In genomic region chr16:674214-674881, GRCh38 we compare ENCODE assay signal across 24 cellular contexts. TPM values are rescaled to one million over a fixed set of nuclear protein-coding genes. Genes with fewer than 3 reads are reported as not detected.
DNase-seq lines count a peak whose midpoint lies in the region; ATAC-seq and TF ChIP-seq lines count a peak whose summit lies in the region.
"Had no signal": no experiment of that assay in that cellular context is flagged by ENCODE, and none has a peak within 500 bp of the region (broad histone marks: within the 10 kb centered on the region; RNA-seq: fewer than 3 reads in every experiment).

No MANE protein-coding gene starts in this region.

- intact Hi-C loops in MCF 10A (cut with micrococcal nuclease) (no loop called here), mammary epithelial cell (cut with micrococcal nuclease) (no loop called here)

- no peaks in the 10 kb centered on the region for H3K27me3 Mint-ChIP-seq in MCF 10A (ENCODE audit: insufficient read depth, unreplicated experiment)
- H3K27me3 Mint-ChIP-seq in stimulated activated naive B cell treated with anti-CD40 and anti-IgM and Interleukin-4, amounts not matched to agents 10 μg/mL and 1 μg/mL and 100 μg/mL, for 72 hours, result peaks cover 13 to 25% of the 10 kb centered on the region in 2 donors

- POLR2A ChIA-PET in MCF 10A (lab: Yijun Ruan, JAX), result interaction anchor here (1.2 to 1.5 kb wide), 2 partner anchors 8 to 10 kb away, joined by 4 to 7 read pairs; partner anchors contain the start of gene JMJD8

- H3K9ac ChIP-seq in mammary epithelial cell (ENCODE audit: insufficient read depth, low read length) (no peak overlapping the region), NT2/D1 (ENCODE audit: insufficient read length, low read depth) (peak overlapping the region; percentile 44)
- H3K9ac ChIP-seq: KMS-11 had no signal

- no peak overlapping the region for H3K4me3 Mint-ChIP-seq in MCF 10A (ENCODE audit: unreplicated experiment)
- H3K4me3 Mint-ChIP-seq in stimulated activated effector memory CD8-positive, alpha-beta T cell treated with anti-CD3 and anti-CD28 coated beads, Interleukin-12 subunit alpha, Interleukin-12 subunit beta, amount 100 ng/mL, for 72 hours, result peak overlapping the region; percentile 38
- H3K4me3 Mint-ChIP-seq in stimulated activated naive B cell treated with anti-CD40 and anti-IgM and Interleukin-4, amounts not matched to agents 10 μg/mL and 1 μg/mL and 100 μg/mL, for 72 hours, result no peak overlapping the region
- H3K4me3 Mint-ChIP-seq: activated CD8-positive, alpha-beta T cell treated with anti-CD3 and anti-CD28 coated beads for 36 hours had no signal

- H3K4me1 Mint-ChIP-seq in MCF 10A (ENCODE audit: insufficient read depth, unreplicated experiment), result no peaks in the 10 kb centered on the region
- H3K4me1 Mint-ChIP-seq in stimulated activated effector memory CD8-positive, alpha-beta T cell treated with anti-CD3 and anti-CD28 coated beads, Interleukin-12 subunit alpha, Interleukin-12 subunit beta, amount 100 ng/mL, for 72 hours, result peaks cover 14% of the 10 kb centered on the region
- peaks cover 15 to 25% of the 10 kb centered on the region in 2 donors for H3K4me1 Mint-ChIP-seq in stimulated activated naive B cell treated with anti-CD40 and anti-IgM and Interleukin-4, amounts not matched to agents 10 μg/mL and 1 μg/mL and 100 μg/mL, for 72 hours

- 98% methylated on average over 17 of the region's 22 CpGs for WGBS in mammary epithelial cell (ENCODE audit: low coverage, missing lambda C conversion rate)

- in situ Hi-C loops in mammary epithelial cell (cut with MboI; ENCODE audit: low sequenced_read_pairs in 2 of 2), result no loop called here

- H3K79me2 ChIP-seq in mammary epithelial cell (ENCODE audit: insufficient read depth, low read length), result peaks cover 34% of the 10 kb centered on the region

- no peak overlapping the region for H2AFZ ChIP-seq in mammary epithelial cell (ENCODE audit: low read depth, low read length)

- TF ChIP-seq CTCF in MCF 10A (IDR thresholded peaks at IDR 0.05; ENCODE audit: unreplicated experiment) (no peak), mammary epithelial cell (conservative IDR thresholded peaks at IDR 0.05 in 1 of 2, IDR thresholded peaks at IDR 0.05 in 1 of 2; ENCODE audit: extremely low read depth in 1 of 2, insufficient read depth in 1 of 2, low read depth in 1 of 2, low read length in 2 of 2) (no peak), omental fat pad (IDR thresholded peaks at IDR 0.05) (no peak)

- no peak overlapping the region for H3K4me2 ChIP-seq in mammary epithelial cell (ENCODE audit: insufficient read depth, low read depth, low read length)
- H3K4me2 ChIP-seq: KMS-11 had no signal

- BruUV-seq in MCF 10A (replicated peaks; lab: Mats Ljungman, UMichigan) (no TSS peak), mammary epithelial cell (replicated peaks; lab: Mats Ljungman, UMichigan) (no TSS peak)

- H3K9me3 Mint-ChIP-seq in MCF 10A (ENCODE audit: unreplicated experiment), result no peaks in the 10 kb centered on the region
- no peaks in the 10 kb centered on the region for H3K9me3 Mint-ChIP-seq in stimulated activated effector memory CD8-positive, alpha-beta T cell treated with anti-CD3 and anti-CD28 coated beads, Interleukin-12 subunit alpha, Interleukin-12 subunit beta, amount 100 ng/mL, for 72 hours
- no peaks in the 10 kb centered on the region for H3K9me3 Mint-ChIP-seq in stimulated activated naive B cell treated with anti-CD40 and anti-IgM and Interleukin-4, amounts not matched to agents 10 μg/mL and 1 μg/mL and 100 μg/mL, for 72 hours
- H3K9me3 Mint-ChIP-seq: activated B cell treated with CpG ODN at 0.5 μM for 24 hours; activated CD8-positive, alpha-beta T cell treated with anti-CD3 and anti-CD28 coated beads for 36 hours; naive thymus-derived CD4-positive, alpha-beta T cell had no signal

- peak overlapping the region; percentile 27 for H3K27ac Mint-ChIP-seq in MCF 10A (ENCODE audit: low read depth, unreplicated experiment)
- no peak overlapping the region for H3K27ac Mint-ChIP-seq in stimulated activated effector memory CD8-positive, alpha-beta T cell treated with anti-CD3 and anti-CD28 coated beads, Interleukin-12 subunit alpha, Interleukin-12 subunit beta, amount 100 ng/mL, for 72 hours
- no peak overlapping the region for H3K27ac Mint-ChIP-seq in stimulated activated naive B cell treated with anti-CD40 and anti-IgM and Interleukin-4, amounts not matched to agents 10 μg/mL and 1 μg/mL and 100 μg/mL, for 72 hours
- H3K27ac Mint-ChIP-seq: activated B cell treated with CpG ODN at 0.5 μM for 24 hours; activated CD8-positive, alpha-beta T cell treated with anti-CD3 and anti-CD28 coated beads for 36 hours; naive thymus-derived CD4-positive, alpha-beta T cell had no signal

- no peaks in the 10 kb centered on the region for H3K27me3 ChIP-seq in mammary epithelial cell (ENCODE audit: insufficient read depth, low read length)
- peaks cover 11% of the 10 kb centered on the region for H3K27me3 ChIP-seq in NT2/D1 (ENCODE audit: insufficient read depth, insufficient read length)
- H3K27me3 ChIP-seq: Peyer's patch, upper lobe of right lung had no signal

- H3K36me3 ChIP-seq in mammary epithelial cell (ENCODE audit: insufficient read depth, low read length) (no peaks in the 10 kb centered on the region), NT2/D1 (ENCODE audit: insufficient read depth, insufficient read length, low read length) (peaks cover 55% of the 10 kb centered on the region)

- H3K4me3 ChIP-seq in mammary epithelial cell (replicated peaks in 1 of 3; ENCODE audit: insufficient read depth in 1 of 3, low read depth in 2 of 3, low read length in 3 of 3) (no peak overlapping the region), NT2/D1 (ENCODE audit: insufficient read length, low read depth) (no peak overlapping the region)

- H3K27ac ChIP-seq in mammary epithelial cell (ENCODE audit: insufficient read depth, low read depth, low read length) (no peak overlapping the region), epithelial cell of prostate (peak overlapping the region; percentile 39)
- H3K27ac ChIP-seq: KMS-11, Peyer's patch, psoas muscle, upper lobe of right lung had no signal

- CTCF ChIA-PET in MCF 10A (lab: Yijun Ruan, JAX) (no interaction called here), mammary epithelial cell (lab: Charles Lee; ENCODE audit: low non-redundant PET) (no interaction called here)

- dilution Hi-C loops in mammary epithelial cell (cut with HindIII; ENCODE audit: low sequenced_read_pairs), result no loop called here

- H3K9me3 ChIP-seq in mammary epithelial cell (replicated peaks; ENCODE audit: insufficient read depth, low read length) (no peaks in the 10 kb centered on the region), NT2/D1 (ENCODE audit: insufficient read depth, low read length) (no peaks in the 10 kb centered on the region)
- H3K9me3 ChIP-seq: Peyer's patch, psoas muscle, upper lobe of right lung had no signal

- H3K36me3 Mint-ChIP-seq in MCF 10A (ENCODE audit: insufficient read depth, unreplicated experiment), result peaks cover 54% of the 10 kb centered on the region
- H3K36me3 Mint-ChIP-seq in stimulated activated effector memory CD8-positive, alpha-beta T cell treated with anti-CD3 and anti-CD28 coated beads, Interleukin-12 subunit alpha, Interleukin-12 subunit beta, amount 100 ng/mL, for 72 hours, result peaks cover 25% of the 10 kb centered on the region
- peaks cover 15 to 41% of the 10 kb centered on the region in 2 donors for H3K36me3 Mint-ChIP-seq in stimulated activated naive B cell treated with anti-CD40 and anti-IgM and Interleukin-4, amounts not matched to agents 10 μg/mL and 1 μg/mL and 100 μg/mL, for 72 hours

- no peak for ATAC-seq in stimulated activated effector memory CD8-positive, alpha-beta T cell treated with anti-CD3 and anti-CD28 coated beads, Interleukin-12 subunit alpha, Interleukin-12 subunit beta, amount 100 ng/mL, for 72 hours
- ATAC-seq in omental fat pad (ENCODE audit: low FRiP score), result no peak
- no peak for ATAC-seq in stimulated activated naive B cell treated with anti-CD40 and anti-IgM and Interleukin-4, amounts not matched to agents 10 μg/mL and 1 μg/mL and 100 μg/mL, for 72 hours (replicated peaks)
- ATAC-seq: activated CD8-positive, alpha-beta T cell treated with anti-CD3 and anti-CD28 coated beads for 36 hours; naive thymus-derived CD4-positive, alpha-beta T cell; SK-N-SH treated with all-trans-retinoic acid at 6 μM for 48 hours; upper lobe of right lung had no signal

- peaks cover 56% of the 10 kb centered on the region for H3K4me1 ChIP-seq in mammary epithelial cell (ENCODE audit: insufficient read depth, low read length)
- peaks cover 28% of the 10 kb centered on the region for H3K4me1 ChIP-seq in NT2/D1 (ENCODE audit: insufficient read depth, insufficient read length)

- H4K20me1 ChIP-seq in mammary epithelial cell (ENCODE audit: insufficient read depth, low read length), result no peaks in the 10 kb centered on the region

- DNase-seq in MCF 10A (ENCODE audit: unreplicated experiment), result no peak
- no peak for DNase-seq in mammary epithelial cell
- DNase-seq in NT2/D1 (ENCODE audit: low read depth, low spot score), result no peak
- no peak for DNase-seq in epithelial cell of prostate (ENCODE audit: low read depth, low spot score)
- DNase-seq in stimulated activated effector memory CD8-positive, alpha-beta T cell treated with anti-CD3 and anti-CD28 coated beads, Interleukin-12 subunit alpha, Interleukin-12 subunit beta, amount 100 ng/mL, for 72 hours (ENCODE audit: low spot score in 2 of 2), result no peak
- DNase-seq in omental fat pad (ENCODE audit: low spot score), result no peak
- no peak for DNase-seq in NCI-H2107 (lab: John Stamatoyannopoulos, UW)
- DNase-seq in stimulated activated naive B cell treated with anti-CD40 and anti-IgM and Interleukin-4, amounts not matched to agents 10 μg/mL and 1 μg/mL and 100 μg/mL, for 72 hours, result no peak
- DNase-seq: activated B cell treated with CpG ODN at 0.5 μM for 24 hours; activated CD8-positive, alpha-beta T cell treated with anti-CD3 and anti-CD28 coated beads for 36 hours; activated naive CD4-positive, alpha-beta T cell treated with Interleukin-2 at 50 U/mL for 16 hours; aorta; central memory CD4-positive, alpha-beta T cell; foreskin melanocyte; kidney glomerular epithelial cell; naive thymus-derived CD4-positive, alpha-beta T cell; NCI-H187; NCI-H446; Peyer's patch; psoas muscle; stimulated activated CD4-positive, alpha-beta T cell treated with anti-CD3 and anti-CD28 coated beads, Interleukin-4, amount 100 ng/mL, for 1 hour; upper lobe of right lung had no signal

RNA-seq across cellular contexts. Expression of gene RHBDL1, which starts 1.1 kb away (rescaled TPM):
- 3.0 and 4.5 TPM in 2 replicates for total RNA-seq in MCF 10A (2022)
- 1 to 10 TPM; 3.2 to 6.1 TPM for total RNA-seq in mammary epithelial cell
- 2.1 TPM for polyA plus RNA-seq in mammary epithelial cell
- not detected for polyA minus RNA-seq in mammary epithelial cell
- total RNA-seq in omental fat pad, result 1 to 10 TPM in 1 of 4 donors, under 1 TPM in 2, not detected in 1; 0.44 to 1.0 (median 0.96) TPM
- polyA plus RNA-seq: naive thymus-derived CD4-positive, alpha-beta T cell had no signal

RNA-seq across cellular contexts. Expression of gene STUB1, which starts 5.9 kb away (rescaled TPM):
- total RNA-seq in MCF 10A (2022) (99.3 and 124 TPM in 2 replicates), mammary epithelial cell (100 to 1,000 TPM; 126 to 156 TPM), omental fat pad (100 to 1,000 TPM; 119 to 161 (median 128) TPM)
- 189 TPM for polyA plus RNA-seq in mammary epithelial cell
- polyA minus RNA-seq in mammary epithelial cell, result 105 TPM

RNA-seq across cellular contexts. Expression of gene RHOT2, which starts 6.4 kb away (rescaled TPM):
- 110 and 118 TPM in 2 replicates for total RNA-seq in MCF 10A (2022)
- 100 to 1,000 TPM in 1 of 2 donors, 10 to 100 TPM in 1; 48.8 to 154 TPM for total RNA-seq in mammary epithelial cell
- polyA plus RNA-seq in mammary epithelial cell, result 87.3 TPM
- 29.5 TPM for polyA minus RNA-seq in mammary epithelial cell
- 10 to 100 TPM; 38.8 to 86.9 (median 61.5) TPM for total RNA-seq in omental fat pad

RNA-seq across cellular contexts. Expression of gene JMJD8, which starts 9.8 kb away (rescaled TPM):
- total RNA-seq in MCF 10A (2022) (23.6 and 33.4 TPM in 2 replicates), mammary epithelial cell (10 to 100 TPM; 21.2 to 32.4 TPM), omental fat pad (10 to 100 TPM; 65.8 to 79.6 (median 71.8) TPM)
- 42.5 TPM for polyA plus RNA-seq in mammary epithelial cell
- 18.5 TPM for polyA minus RNA-seq in mammary epithelial cell

RNA-seq across cellular contexts. Expression of gene WDR24, which starts 15.8 kb away (rescaled TPM):
- total RNA-seq in MCF 10A (2022) (12.2 and 13.9 TPM in 2 replicates), mammary epithelial cell (10 to 100 TPM in 1 of 2 donors, 1 to 10 TPM in 1; 5.3 to 10.3 TPM), omental fat pad (1 to 10 TPM; 6.7 to 8.7 (median 6.9) TPM)
- polyA plus RNA-seq in mammary epithelial cell, result 4.3 TPM
- polyA minus RNA-seq in mammary epithelial cell, result 6.9 TPM
